8 cellular contexts compared by ENCODE assay signal in genomic region chr20:53579266-53579580, GRCh38. TPM values are rescaled to one million over a fixed set of nuclear protein-coding genes. Genes with fewer than 3 reads are reported as not detected.
DNase-seq lines count a peak whose midpoint lies in the region; ATAC-seq, FAIRE-seq and TF ChIP-seq lines count a peak whose summit lies in the region.

No MANE protein-coding gene starts in this region.

- SMC1A ChIA-PET in GM12878 (lab: Charles Lee; ENCODE audit: uncharacterized antibody, unreplicated experiment) = interaction anchor here (0.8 to 5.0 kb wide), 33 partner anchors 15 to 483 kb away, joined by 3 to 33 read pairs (median 5); no protein-coding TSS in a partner anchor

- no peak overlapping the region for H3K14ac ChIP-seq in mesenchymal stem cell (ENCODE audit: low read length in 2 of 2)

- POLR2A ChIA-PET in GM12878 (lab: Charles Lee) = interaction anchor here (1.1 to 1.5 kb wide), 5 partner anchors 12 to 338 kb away, joined by 3 to 6 read pairs (median 5); no protein-coding TSS in a partner anchor

- H3K27me3 ChIP-seq in GM12878 (replicated peaks in 1 of 2; ENCODE audit: control insufficient read depth in 2 of 2, insufficient read depth in 2 of 2, low read length in 1 of 2) (no peaks in the 10 kb centered on the region), mesenchymal stem cell (ENCODE audit: control insufficient read depth in 1 of 2, insufficient read depth in 1 of 2, low read length in 2 of 2) (no peaks in the 10 kb centered on the region), transverse colon (no peaks in the 10 kb centered on the region)

- H3K79me1 ChIP-seq in mesenchymal stem cell (replicated peaks; ENCODE audit: low read length, poor library complexity, severe bottlenecking) = peaks cover 17% of the 10 kb centered on the region

- H3K4me3 ChIP-seq in GM12878 (peak overlapping the region; percentile 79), mesenchymal stem cell (ENCODE audit: insufficient read depth in 1 of 2, low read depth in 1 of 2, low read length in 2 of 2) (peak overlapping the region in 1 of 2 experiments; percentile 63), transverse colon (peak overlapping the region in 1 of 4 donors; percentile 24)

- no peaks in the 10 kb centered on the region for H3K9me3 Mint-ChIP-seq in activated T-cell treated with anti-CD3 and anti-CD28 coated beads, Interleukin-2, amount 50 U/mL, for 72 hours

- H3K9ac ChIP-seq in GM12878 (ENCODE audit: control insufficient read depth, insufficient read depth, low read length) (peak overlapping the region; percentile 75), mesenchymal stem cell (ENCODE audit: low read length) (peak overlapping the region; percentile 81)

- TF ChIP-seq RAD21 in GM12878 (IDR thresholded peaks at IDR 0.05; ENCODE audit: insufficient read depth, low read depth, low read length) = no peak

- H2BK15ac ChIP-seq in mesenchymal stem cell (ENCODE audit: low read depth, poor library complexity, severe bottlenecking) = no peak overlapping the region

- TF ChIP-seq EP300 in GM12878 (IDR thresholded peaks at IDR 0.05; ENCODE audit: borderline replicate concordance in 1 of 2, control insufficient read depth in 1 of 2, low read depth in 2 of 2, low read length in 2 of 2) (no peak), transverse colon (IDR thresholded peaks at IDR 0.05; ENCODE audit: low read depth) (no peak)

- H4K8ac ChIP-seq in mesenchymal stem cell (ENCODE audit: low read length) = no peak overlapping the region

- peaks cover 99% of the 10 kb centered on the region for H3K79me2 ChIP-seq in GM12878 (ENCODE audit: control insufficient read depth, insufficient read depth, low read length)

- WGBS in GM12878 (ENCODE audit: insufficient coverage, insufficient replicate concordance, low lambda C conversion rate, missing lambda C conversion rate) = 2% methylated on average over 2 of the region's 2 CpGs
- WGBS in mesenchymal stem cell = 0% methylated on average over 2 of the region's 2 CpGs
- WGBS in transverse colon (ENCODE audit: low coverage in 1 of 2), 2 donors = 0 to 22% methylated on average over 2 of the region's 2 CpGs

- peaks cover 14% of the 10 kb centered on the region for H4K20me1 ChIP-seq in GM12878 (ENCODE audit: control insufficient read depth, insufficient read depth)

- no peak overlapping the region for H3K4ac ChIP-seq in mesenchymal stem cell (ENCODE audit: low read depth in 1 of 2, low read length in 2 of 2)

- H3K36me3 Mint-ChIP-seq in activated T-cell treated with anti-CD3 and anti-CD28 coated beads, Interleukin-2, amount 50 U/mL, for 72 hours (ENCODE audit: insufficient read depth in 2 of 2) = peaks cover 32 to 54% of the 10 kb centered on the region in 2 donors

- peaks cover 94% of the 10 kb centered on the region for H3K4me1 Mint-ChIP-seq in activated T-cell treated with anti-CD3 and anti-CD28 coated beads, Interleukin-2, amount 50 U/mL, for 72 hours (ENCODE audit: low read depth)

- no peak overlapping the region for H3K23ac ChIP-seq in mesenchymal stem cell (ENCODE audit: low read length in 2 of 2)

- DNase-seq in activated T-cell treated with anti-CD3 and anti-CD28 coated beads, Interleukin-2, amount 50 U/mL, for 72 hours = no peak
- DNase-seq in activated T-cell treated with anti-CD3 and anti-CD28 coated beads for 4 hours = no peak
- no peak for DNase-seq in GM12878 (ENCODE audit: low read depth, low spot score)
- no peak for DNase-seq in mesenchymal stem cell
- no peak for DNase-seq in transverse colon

- RAD21 ChIA-PET in GM12878 (lab: Charles Lee; ENCODE audit: unreplicated experiment) = interaction anchor here (0.7 to 2.2 kb wide), 25 partner anchors 10 to 484 kb away, joined by 3 to 26 read pairs (median 4); no protein-coding TSS in a partner anchor

- no peak overlapping the region for H2AFZ ChIP-seq in GM12878 (ENCODE audit: control insufficient read depth, low read depth, low read length)
- no peak overlapping the region for H2AFZ ChIP-seq in mesenchymal stem cell (ENCODE audit: low read depth, low read length)

- H3K4me1 ChIP-seq in GM12878 (ENCODE audit: control insufficient read depth, insufficient read depth, low read length) (peaks cover 9% of the 10 kb centered on the region), mesenchymal stem cell (ENCODE audit: control insufficient read depth, insufficient read depth, low read depth, low read length) (peaks cover 2% of the 10 kb centered on the region), transverse colon (peaks cover 38 to 74% (median 51%) of the 10 kb centered on the region in 4 donors)

- no peak overlapping the region for H4K91ac ChIP-seq in mesenchymal stem cell (ENCODE audit: low read length)

- peaks cover 36 to 44% of the 10 kb centered on the region in 2 experiments for H3K36me3 ChIP-seq in GM12878 (ENCODE audit: control insufficient read depth in 2 of 2, insufficient read depth in 2 of 2, low read length in 1 of 2)
- H3K36me3 ChIP-seq in mesenchymal stem cell (ENCODE audit: control insufficient read depth in 1 of 2, insufficient read depth in 2 of 2, low read depth in 1 of 2, low read length in 2 of 2) = peaks cover 49 to 83% of the 10 kb centered on the region in 2 experiments
- H3K36me3 ChIP-seq in transverse colon = peaks cover 0 to 40% (median 22%) of the 10 kb centered on the region in 4 donors

- H3K9me3 ChIP-seq in GM12878 (replicated peaks; ENCODE audit: control insufficient read depth, insufficient read depth, low read length) (no peaks in the 10 kb centered on the region; the same call in 2 of the 3 replicates), mesenchymal stem cell (ENCODE audit: control insufficient read depth, low read length) (no peaks in the 10 kb centered on the region), transverse colon (no peaks in the 10 kb centered on the region)

- peak overlapping the region; percentile 85 for H3K4me2 ChIP-seq in GM12878 (ENCODE audit: control insufficient read depth, insufficient read depth)
- no peak overlapping the region for H3K4me2 ChIP-seq in mesenchymal stem cell (ENCODE audit: low read length, poor library complexity, severe bottlenecking)

- H3K18ac ChIP-seq in mesenchymal stem cell (ENCODE audit: low read depth in 1 of 2, low read length in 2 of 2) = no peak overlapping the region

- no TSS peak for BruUV-seq in GM12878 (replicated peaks; lab: Mats Ljungman, UMichigan)

- peak overlapping the region; percentile 69 for H3K27ac ChIP-seq in GM12878 (ENCODE audit: control insufficient read depth, insufficient read depth)
- no peak overlapping the region for H3K27ac ChIP-seq in mesenchymal stem cell (ENCODE audit: low read length, poor library complexity, severe bottlenecking)
- H3K27ac ChIP-seq in transverse colon = peak overlapping the region; percentile 81 to 91 (median 86)

- H3K27ac Mint-ChIP-seq in activated T-cell treated with anti-CD3 and anti-CD28 coated beads, Interleukin-2, amount 50 U/mL, for 72 hours = peak overlapping the region; percentile 100

- peak overlapping the region; percentile 90 to 99 for H3K4me3 Mint-ChIP-seq in activated T-cell treated with anti-CD3 and anti-CD28 coated beads, Interleukin-2, amount 50 U/mL, for 72 hours

- no peak overlapping the region for H2BK5ac ChIP-seq in mesenchymal stem cell (ENCODE audit: low read depth, low read length, poor library complexity, severe bottlenecking)

- H2AK5ac ChIP-seq in mesenchymal stem cell (ENCODE audit: low read length, severe bottlenecking) = no peak overlapping the region

- FAIRE-seq in GM12878 (lab: Jason Lieb, UNC) = no peak

- in situ Hi-C loops in GM12878 (cut with MboI) = loop anchor here (5.0 to 10.0 kb wide), 4 partner anchors 288 to 626 kb away; partner anchors contain the start of gene PFDN4
- in situ Hi-C loops in transverse colon (cut with MboI; ENCODE audit: low pct_ligation_motif_present in 1 of 4, low pct_unique_long_range_greater_than_20kb in 1 of 4, low sequenced_read_pairs in 3 of 4) = loop anchor here (5.0 to 25.0 kb wide), 6 partner anchors 258 to 486 kb away; no protein-coding TSS in a partner anchor

- CTCF ChIA-PET in GM12878 (lab: Yijun Ruan, JAX) = interaction anchor here (0.6 to 3.4 kb wide), 14 partner anchors 43 to 485 kb away, joined by 3 to 38 read pairs (median 3); no protein-coding TSS in a partner anchor

- TF ChIP-seq POLR2A in GM12878 (IDR thresholded peaks at IDR 0.05; ENCODE audit: low read depth, low read length) (no peak), transverse colon (IDR thresholded peaks at IDR 0.05) (no peak)

- no peak for TF ChIP-seq CTCF in GM12878 (IDR thresholded peaks at IDR 0.05 in 2 of 3, conservative IDR thresholded peaks at IDR 0.05 in 1 of 3; ENCODE audit: control insufficient read depth in 2 of 3, extremely low read depth in 1 of 3, insufficient read depth in 1 of 3, low read depth in 3 of 3, low read length in 3 of 3)
- TF ChIP-seq CTCF in transverse colon (IDR thresholded peaks at IDR 0.05) = no peak

- H3K27me3 Mint-ChIP-seq in activated T-cell treated with anti-CD3 and anti-CD28 coated beads, Interleukin-2, amount 50 U/mL, for 72 hours (ENCODE audit: low read depth) = no peaks in the 10 kb centered on the region

- H2BK12ac ChIP-seq in mesenchymal stem cell (ENCODE audit: low read length in 2 of 2) = no peak overlapping the region

- intact Hi-C loops in GM12878 (cut with micrococcal nuclease; ENCODE audit: unreplicated experiment) = loop anchor here (1.0 to 10.0 kb wide), 8 partner anchors 64 to 616 kb away; no protein-coding TSS in a partner anchor
- intact Hi-C loops in transverse colon (cut with DNase I; ENCODE audit: low total_unique reads) = loop anchor here (2.0 to 5.0 kb wide), 2 partner anchors 293 to 336 kb away; no protein-coding TSS in a partner anchor

- ATAC-seq in activated T-cell treated with anti-CD3 and anti-CD28 coated beads, Interleukin-2, amount 50 U/mL, for 72 hours (replicated peaks in 1 of 2) = peak; percentile 6 to 26
- ATAC-seq in GM12878 (no peak), HG03280 (IDR thresholded peaks at IDR 0.05; ENCODE audit: unreplicated experiment) (no peak), GM21390 (IDR thresholded peaks at IDR 0.05; ENCODE audit: unreplicated experiment) (no peak), HG02852 (IDR thresholded peaks at IDR 0.05; ENCODE audit: unreplicated experiment) (no peak)

- no peak overlapping the region for H2BK120ac ChIP-seq in mesenchymal stem cell (ENCODE audit: low read depth, low read length)

RNA-seq across cellular contexts. Expression of gene ZNF217, which starts 14.4 kb away (rescaled TPM):
- total RNA-seq in activated T-cell treated with anti-CD3 and anti-CD28 coated beads, Interleukin-2, amount 50 U/mL, for 72 hours = 10 to 100 TPM; 66.4 to 67.2 TPM
- total RNA-seq in GM12878 (2013; cell fraction: nucleolus; rRNA removed) = 213 and 215 TPM in 2 replicates
- total RNA-seq in GM12878 (2014; rRNA removed) = 40.8 and 45.6 TPM in 2 replicates
- 40.2 and 40.5 TPM in 2 replicates for total RNA-seq in GM12878 (2014; rRNA removed; fragmentation: Illumina TruSeq; extraction: Trizol)
- 76.6 and 81.3 TPM in 2 replicates for total RNA-seq in GM12878 (2021)
- 20.6 TPM for polyA plus RNA-seq in GM12878 (2011; ENCODE audit: low read depth)
- 48.1 and 54.3 TPM in 2 replicates for polyA plus RNA-seq in GM12878 (2011; rRNA removed)
- polyA plus RNA-seq in GM12878 (2011; cell fraction: cytosol; rRNA removed) = 37.7 and 55.2 TPM in 2 replicates
- polyA plus RNA-seq in GM12878 (2011; cell fraction: nucleus; rRNA removed) = 47.8 and 55.7 TPM in 2 replicates
- 25.9 and 54.1 TPM in 2 replicates for polyA plus RNA-seq in GM12878 (2012)
- 54.8 and 62.7 TPM in 2 replicates for polyA plus RNA-seq in GM12878 (2014; fragmentation: Illumina TruSeq; extraction: Trizol)
- 10 to 100 TPM in 1 of 2 experiments, 1 to 10 TPM in 1; 8.5 to 12.4 TPM for polyA plus RNA-seq in GM12878 (2014; fragmentation: Nextera tagmentation; extraction: Ambion mirVana)
- polyA plus RNA-seq in GM12878 (2014; rRNA removed) = 40.4 and 43.2 TPM in 2 replicates
- 10 to 100 TPM; 14.0 to 16.9 TPM for polyA plus RNA-seq in GM12878 (2016; fragmentation: Nextera tagmentation; extraction: Ambion mirVana)
- polyA minus RNA-seq in GM12878 (2011; rRNA and poly(A)+ RNA removed) = 87.0 and 96.8 TPM in 2 replicates
- 42.6 and 44.9 TPM in 2 replicates for polyA minus RNA-seq in GM12878 (2011; cell fraction: cytosol; rRNA and poly(A)+ RNA removed)
- polyA minus RNA-seq in GM12878 (2011; cell fraction: nucleus; rRNA and poly(A)+ RNA removed) = 40.7 and 55.8 TPM in 2 replicates
- polyA plus RNA-seq in mesenchymal stem cell (2013, experiment 1 of 2) = 15.7 TPM
- 16.6 TPM for polyA plus RNA-seq in mesenchymal stem cell (2013, experiment 2 of 2)
- 10 to 100 TPM; 28.9 to 82.6 (median 46.0) TPM for total RNA-seq in transverse colon

Comparison
In these comparisons a context has a peak if more than half of its experiments do, and no peak if none do; other contexts are left out.
1. ATAC-seq: peak in activated T-cell treated with anti-CD3 and anti-CD28 coated beads, Interleukin-2, amount 50 U/mL, for 72 hours (2 of 2); none in GM12878 (single experiment), HG03280 (single experiment), GM21390 (single experiment) and HG02852 (single experiment).